8 cellular contexts compared by ENCODE assay signal in the genomic region with DNA sequence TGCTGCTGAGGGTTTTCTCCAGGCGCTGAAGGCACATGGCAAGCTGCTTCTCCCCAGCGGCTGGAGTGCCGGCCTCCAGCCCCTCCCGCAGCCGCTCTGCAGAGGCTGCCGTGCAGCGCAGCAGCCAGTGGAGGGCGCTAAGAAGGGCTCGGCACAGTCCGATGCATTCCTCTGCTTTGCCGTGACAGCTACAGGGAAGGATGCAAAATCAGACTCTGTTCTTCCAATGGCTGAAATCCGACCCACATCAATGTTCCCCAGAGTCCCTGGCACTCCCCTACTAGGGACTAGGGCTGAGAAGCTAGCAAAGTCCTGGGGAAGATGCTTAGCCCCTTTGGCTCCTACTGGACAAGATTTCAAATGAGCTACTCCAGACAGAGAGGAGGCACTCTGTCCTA. TPM values are rescaled to one million over a fixed set of nuclear protein-coding genes. Genes with fewer than 3 reads are reported as not detected.
DNase-seq lines count a peak whose midpoint lies in the region; ATAC-seq and TF ChIP-seq lines count a peak whose summit lies in the region.

No MANE protein-coding gene starts in this region.

- no TSS peak for BruUV-seq in Panc1 (replicated peaks; lab: Mats Ljungman, UMichigan)

- TF ChIP-seq CTCF in 22Rv1 (IDR thresholded peaks at IDR 0.05), result peak; percentile 78
- peak; percentile 36 for TF ChIP-seq CTCF in GM10266 (IDR thresholded peaks at IDR 0.05; ENCODE audit: control insufficient read depth, insufficient read depth, low read depth, missing control alignments)
- TF ChIP-seq CTCF in Panc1 (IDR thresholded peaks at IDR 0.05), result peak; percentile 79
- peak; percentile 67 for TF ChIP-seq CTCF in foreskin keratinocyte (conservative IDR thresholded peaks at IDR 0.05)

- no peak overlapping the region for H3K4me3 ChIP-seq in Panc1 (ENCODE audit: low read depth in 2 of 2, low read length in 2 of 2)

- H3K36me3 ChIP-seq in Panc1 (ENCODE audit: control insufficient read depth, insufficient read depth, low read length), result peaks cover 3% of the 10 kb centered on the region; the same call in 1 of the 2 replicates

- H3K4me1 ChIP-seq in Panc1 (ENCODE audit: control insufficient read depth, insufficient read depth, low read length), result peaks cover 8% of the 10 kb centered on the region; the same call in 1 of the 2 replicates
- no peaks in the 10 kb centered on the region for H3K4me1 ChIP-seq in foreskin keratinocyte

- CTCF ChIA-PET in Panc1 (lab: Charles Lee), result interaction anchor here (0.6 to 2.0 kb wide), 9 partner anchors 9 to 132 kb away, joined by 3 to 7 read pairs (median 5); a partner anchor contains a TSS

- DNase-seq in GM10266 (ENCODE audit: extremely low spot score), result no peak
- DNase-seq in Panc1 (ENCODE audit: low read depth, low spot score), result no peak
- no peak for DNase-seq in foreskin keratinocyte

- no peak overlapping the region for H3K27ac ChIP-seq in 22Rv1
- no peak overlapping the region for H3K27ac ChIP-seq in Panc1 (ENCODE audit: low read length)
- no peak overlapping the region for H3K27ac ChIP-seq in foreskin keratinocyte

- no peaks in the 10 kb centered on the region for H3K9me3 ChIP-seq in Panc1 (ENCODE audit: control insufficient read depth, insufficient read depth, low read depth, low read length)

- peak; percentile 61 for ATAC-seq in Panc1
- peak; percentile 41 for ATAC-seq in foreskin keratinocyte
- no peak for ATAC-seq in HG03469 (IDR thresholded peaks at IDR 0.05; ENCODE audit: unreplicated experiment)
- no peak for ATAC-seq in GM21515 (IDR thresholded peaks at IDR 0.05; ENCODE audit: unreplicated experiment)
- ATAC-seq in GM18868 (IDR thresholded peaks at IDR 0.05; ENCODE audit: unreplicated experiment), result no peak
- no peak for ATAC-seq in GM21529 (IDR thresholded peaks at IDR 0.05; ENCODE audit: unreplicated experiment)

- in situ Hi-C loops in Panc1 (cut with HindIII; ENCODE audit: low pct_unique_long_range_greater_than_20kb, low sequenced_read_pairs), result no loop called here

- intact Hi-C loops in Panc1 (cut with micrococcal nuclease; ENCODE audit: unreplicated experiment), result no loop called here

- POLR2A ChIA-PET in Panc1 (lab: Charles Lee), result no interaction called here

- H3K27me3 ChIP-seq in Panc1 (ENCODE audit: control insufficient read depth, insufficient read depth, low read length) (no peaks in the 10 kb centered on the region), foreskin keratinocyte (no peaks in the 10 kb centered on the region)

RNA-seq across cellular contexts. Expression of a gene that starts 19.0 kb away (rescaled TPM):
- total RNA-seq in Panc1 (2021; ENCODE audit: unreplicated experiment) (93.9 TPM), foreskin keratinocyte (49.1 and 57.7 TPM in 2 replicates)
- 89.2 TPM for polyA plus RNA-seq in Panc1 (2012; ENCODE audit: insufficient read length)
- polyA plus RNA-seq in foreskin keratinocyte, result 55.0 and 67.2 TPM in 2 replicates

RNA-seq across cellular contexts. Expression of a gene that starts 19.9 kb away (rescaled TPM):
- total RNA-seq in Panc1 (2021; ENCODE audit: unreplicated experiment) (not detected), foreskin keratinocyte (4.3 and 5.1 TPM in 2 replicates)
- polyA plus RNA-seq in Panc1 (2012; ENCODE audit: insufficient read length), result not detected
- 5.5 and 6.2 TPM in 2 replicates for polyA plus RNA-seq in foreskin keratinocyte

RNA-seq across cellular contexts. Expression of a gene that starts 27.6 kb away (rescaled TPM):
- 11.7 TPM for total RNA-seq in Panc1 (2021; ENCODE audit: unreplicated experiment)
- 13.6 TPM for polyA plus RNA-seq in Panc1 (2012; ENCODE audit: insufficient read length)
- 7.2 and 7.9 TPM in 2 replicates for total RNA-seq in foreskin keratinocyte
- polyA plus RNA-seq in foreskin keratinocyte, result 4.6 and 5.4 TPM in 2 replicates

RNA-seq across cellular contexts. Expression of a gene that starts 54.6 kb away (rescaled TPM):
- total RNA-seq in Panc1 (2021; ENCODE audit: unreplicated experiment) (175 TPM), foreskin keratinocyte (160 and 182 TPM in 2 replicates)
- polyA plus RNA-seq in Panc1 (2012; ENCODE audit: insufficient read length), result 244 TPM
- 172 and 186 TPM in 2 replicates for polyA plus RNA-seq in foreskin keratinocyte

Comparison
In these comparisons a context has a peak if more than half of its experiments do, and no peak if none do; other contexts are left out.
1. ATAC-seq: peak in Panc1 (single experiment) and foreskin keratinocyte (single experiment); none in HG03469 (single experiment), GM21515 (single experiment), GM18868 (single experiment) and GM21529 (single experiment).
2. Peak in every context shown above with its lines, with median percentiles within 50 percentile points of each other: CTCF ChIP-seq.